8 cellular contexts compared by ENCODE assay signal in the genomic region with DNA sequence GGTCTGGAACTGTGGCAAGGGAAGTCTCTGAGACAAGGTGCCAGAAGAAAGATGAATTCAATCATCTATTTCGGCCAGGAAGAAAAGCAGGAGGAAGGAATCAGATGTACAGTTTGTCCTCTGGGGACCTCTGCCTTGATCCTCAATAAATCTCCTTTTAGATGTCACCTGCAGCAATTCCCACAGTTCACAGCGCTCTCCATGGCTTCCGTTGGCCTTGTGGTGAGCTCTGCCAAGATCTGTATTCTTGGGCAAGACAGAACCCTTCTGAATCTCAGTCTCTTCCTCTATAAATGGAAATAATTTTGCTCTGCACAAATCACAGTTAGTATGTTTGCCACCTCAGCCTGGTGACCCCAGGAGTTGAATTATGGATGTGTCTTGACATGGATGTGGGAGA. TPM values are rescaled to one million over a fixed set of nuclear protein-coding genes. Genes with fewer than 3 reads are reported as not detected.
"Had no signal": no experiment of that assay in that cellular context is flagged by ENCODE, and none has a peak within 500 bp of the region (broad histone marks: within the 10 kb centered on the region; RNA-seq: fewer than 3 reads in every experiment).

No MANE protein-coding gene starts in this region.

RNA-seq across cellular contexts. Expression of gene PRSS3, which starts 8.8 kb away (rescaled TPM):
- total RNA-seq: hepatocyte, left cardiac atrium, left ventricle myocardium inferior, left ventricle myocardium superior, mesenteric fat pad, mesothelial cell of epicardium, mononuclear cell, myocyte had no signal
